ENCODE assay signal across 12 cellular contexts in genomic region chr9:124735121-124735520, GRCh38. TPM values are rescaled to one million over a fixed set of nuclear protein-coding genes. Genes with fewer than 3 reads are reported as not detected.
A peak's percentile ranks its signal among the peaks of the same experiment; 100 is the strongest.
DNase-seq lines count a peak whose midpoint lies in the region; TF ChIP-seq lines count a peak whose summit lies in the region.
"Had no signal": no experiment of that assay in that cellular context is flagged by ENCODE, and none has a peak within 500 bp of the region (broad histone marks: within the 10 kb centered on the region; RNA-seq: fewer than 3 reads in every experiment).

No MANE protein-coding gene starts in this region.

- H3K9me2 ChIP-seq in hepatocyte (replicated peaks; ENCODE audit: insufficient read depth): no peaks in the 10 kb centered on the region

- H3K9me3 Mint-ChIP-seq in mesothelial cell of epicardium (no peaks in the 10 kb centered on the region), immature natural killer cell (no peaks in the 10 kb centered on the region)

- H3K79me2 ChIP-seq in hepatocyte: peaks cover 27% of the 10 kb centered on the region

- TF ChIP-seq RAD21 in Ishikawa (IDR thresholded peaks at IDR 0.05; ENCODE audit: low read depth): no peak

- no peaks in the 10 kb centered on the region for H3K36me3 ChIP-seq in breast epithelium
- H3K36me3 ChIP-seq in hepatocyte (replicated peaks; ENCODE audit: insufficient read depth, low read depth): no peaks in the 10 kb centered on the region
- H3K36me3 ChIP-seq: ascending aorta, stomach had no signal

- H3K4me3 Mint-ChIP-seq in mesothelial cell of epicardium (no peak overlapping the region), immature natural killer cell (no peak overlapping the region)

- TF ChIP-seq CTCF in breast epithelium (IDR thresholded peaks at IDR 0.05): no peak
- TF ChIP-seq CTCF in mesothelial cell of epicardium (IDR thresholded peaks at IDR 0.05; ENCODE audit: unreplicated experiment): no peak
- no peak for TF ChIP-seq CTCF in hepatocyte (IDR thresholded peaks at IDR 0.05; ENCODE audit: poor library complexity)
- no peak for TF ChIP-seq CTCF in GM20000 (IDR thresholded peaks at IDR 0.05; ENCODE audit: extremely low read depth, missing control alignments)

- no peak for TF ChIP-seq POLR2A in breast epithelium (IDR thresholded peaks at IDR 0.05)

- H2AFZ ChIP-seq in hepatocyte: no peak overlapping the region

- peak; percentile 41 for DNase-seq in Daoy (ENCODE audit: low read depth)
- no peak for DNase-seq in breast epithelium (ENCODE audit: low spot score in 2 of 2)
- DNase-seq in mesothelial cell of epicardium (ENCODE audit: low spot score in 2 of 2, unreplicated experiment in 2 of 2): no peak
- DNase-seq in hepatocyte (ENCODE audit: low spot score): no peak
- no peak for DNase-seq in GM20000 (ENCODE audit: low spot score)
- DNase-seq in immature natural killer cell: no peak
- no peak for DNase-seq in KBM-7
- DNase-seq: DMS153, stomach, T-helper 9 cell had no signal

- no peaks in the 10 kb centered on the region for H3K27me3 ChIP-seq in breast epithelium
- H3K27me3 ChIP-seq in hepatocyte: no peaks in the 10 kb centered on the region
- H3K27me3 ChIP-seq: ascending aorta, stomach had no signal

- in situ Hi-C loops in KBM-7 (cut with MboI; ENCODE audit: low pct_unique_long_range_greater_than_20kb, low sequenced_read_pairs): no loop called here

- H3K4me1 ChIP-seq in breast epithelium (peaks cover 0 to 4% of the 10 kb centered on the region in 2 donors), hepatocyte (ENCODE audit: insufficient read depth) (peaks cover 8% of the 10 kb centered on the region)
- H3K4me1 ChIP-seq: ascending aorta, stomach had no signal

- no peak overlapping the region for H3K4me3 ChIP-seq in breast epithelium
- no peak overlapping the region for H3K4me3 ChIP-seq in hepatocyte
- H3K4me3 ChIP-seq: ascending aorta, stomach had no signal

- TF ChIP-seq EP300 in Ishikawa (IDR thresholded peaks at IDR 0.05; ENCODE audit: borderline replicate concordance): peak; percentile 46; the same call in 1 of the 2 replicates

- H3K4me1 Mint-ChIP-seq in mesothelial cell of epicardium: peaks cover 12% of the 10 kb centered on the region
- no peaks in the 10 kb centered on the region for H3K4me1 Mint-ChIP-seq in immature natural killer cell

- no peaks in the 10 kb centered on the region for H4K20me1 ChIP-seq in hepatocyte (ENCODE audit: insufficient read depth, poor library complexity, severe bottlenecking)

- H3K9me3 ChIP-seq in breast epithelium (no peaks in the 10 kb centered on the region), hepatocyte (ENCODE audit: low read depth) (no peaks in the 10 kb centered on the region)
- H3K9me3 ChIP-seq: ascending aorta, stomach had no signal

- intact Hi-C loops in breast epithelium (cut with DNase I; ENCODE audit: low total_unique reads): no loop called here

- H3K36me3 Mint-ChIP-seq in mesothelial cell of epicardium: peaks cover 25% of the 10 kb centered on the region
- H3K36me3 Mint-ChIP-seq in immature natural killer cell: peaks cover 0 to 3% (median 0%) of the 10 kb centered on the region in 3 donors

- peak overlapping the region; percentile 68 for H3K27ac Mint-ChIP-seq in mesothelial cell of epicardium
- H3K27ac Mint-ChIP-seq in immature natural killer cell: no peak overlapping the region

- no peaks in the 10 kb centered on the region for H3K27me3 Mint-ChIP-seq in mesothelial cell of epicardium (ENCODE audit: low read depth)
- peaks cover 0 to 6% (median 1%) of the 10 kb centered on the region in 3 donors for H3K27me3 Mint-ChIP-seq in immature natural killer cell (ENCODE audit: low read depth in 3 of 3)

- H3K4me2 ChIP-seq in hepatocyte: no peak overlapping the region

- H3K27ac ChIP-seq in breast epithelium (peak overlapping the region; percentile 66 to 74), hepatocyte (no peak overlapping the region)
- H3K27ac ChIP-seq: ascending aorta, stomach had no signal

TF ChIP-seq in Ishikawa, 13 proteins besides CTCF, POLR2A, EP300 and RAD21:
- TF ChIP-seq YY1 (IDR thresholded peaks at IDR 0.05; ENCODE audit: low read depth) (no peak), NFIC (IDR thresholded peaks at IDR 0.05) (no peak; the same call in 1 of the 2 replicates), FOXM1 (IDR thresholded peaks at IDR 0.05; ENCODE audit: borderline replicate concordance, low read depth) (0 out of 2 replicates have a peak, but pooled peaks have one; percentile 15), EGR1 (IDR thresholded peaks at IDR 0.05) (no peak), TEAD4 (IDR thresholded peaks at IDR 0.05) (peak; percentile 74), ZBTB7A (IDR thresholded peaks at IDR 0.05; ENCODE audit: low read depth) (no peak), TCF12 (IDR thresholded peaks at IDR 0.05; ENCODE audit: low read depth) (no peak; the same call in 1 of the 2 replicates), USF1 (IDR thresholded peaks at IDR 0.05) (no peak)
- TF ChIP-seq, protein P1, sequence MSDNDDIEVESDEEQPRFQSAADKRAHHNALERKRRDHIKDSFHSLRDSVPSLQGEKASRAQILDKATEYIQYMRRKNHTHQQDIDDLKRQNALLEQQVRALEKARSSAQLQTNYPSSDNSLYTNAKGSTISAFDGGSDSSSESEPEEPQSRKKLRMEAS (IDR thresholded peaks at IDR 0.05): no peak

RNA-seq across cellular contexts. Expression of gene NR6A1, which starts 36.0 kb away (rescaled TPM):
- 1.3 and 5.1 TPM in 2 replicates for total RNA-seq in Daoy (2014; rRNA removed; shearing (Covaris generic))
- 1 to 10 TPM; 1.3 to 5.3 (median 3.9) TPM for total RNA-seq in breast epithelium
- 5.2 to 6.2 TPM (median 5.9 TPM) in 3 replicates for total RNA-seq in mesothelial cell of epicardium
- 4.0 and 4.5 TPM in 2 replicates for total RNA-seq in hepatocyte
- 1.2 and 3.0 TPM in 2 replicates for polyA plus RNA-seq in hepatocyte
- not detected for polyA plus RNA-seq in immature natural killer cell

RNA-seq across cellular contexts. Expression of gene OLFML2A, which starts 41.8 kb away (rescaled TPM):
- 3.9 and 5.7 TPM in 2 replicates for total RNA-seq in Daoy (2014; rRNA removed; shearing (Covaris generic))
- total RNA-seq in breast epithelium: 10 to 100 TPM; 11.4 to 25.2 (median 11.4) TPM
- 36.1 to 37.4 TPM (median 37.1 TPM) in 3 replicates for total RNA-seq in mesothelial cell of epicardium
- 2.6 and 3.4 TPM in 2 replicates for total RNA-seq in hepatocyte
- 1.2 and 2.2 TPM in 2 replicates for polyA plus RNA-seq in hepatocyte
- polyA plus RNA-seq in immature natural killer cell: not detected
